11 cellular contexts compared by ENCODE assay signal in the genomic region with DNA sequence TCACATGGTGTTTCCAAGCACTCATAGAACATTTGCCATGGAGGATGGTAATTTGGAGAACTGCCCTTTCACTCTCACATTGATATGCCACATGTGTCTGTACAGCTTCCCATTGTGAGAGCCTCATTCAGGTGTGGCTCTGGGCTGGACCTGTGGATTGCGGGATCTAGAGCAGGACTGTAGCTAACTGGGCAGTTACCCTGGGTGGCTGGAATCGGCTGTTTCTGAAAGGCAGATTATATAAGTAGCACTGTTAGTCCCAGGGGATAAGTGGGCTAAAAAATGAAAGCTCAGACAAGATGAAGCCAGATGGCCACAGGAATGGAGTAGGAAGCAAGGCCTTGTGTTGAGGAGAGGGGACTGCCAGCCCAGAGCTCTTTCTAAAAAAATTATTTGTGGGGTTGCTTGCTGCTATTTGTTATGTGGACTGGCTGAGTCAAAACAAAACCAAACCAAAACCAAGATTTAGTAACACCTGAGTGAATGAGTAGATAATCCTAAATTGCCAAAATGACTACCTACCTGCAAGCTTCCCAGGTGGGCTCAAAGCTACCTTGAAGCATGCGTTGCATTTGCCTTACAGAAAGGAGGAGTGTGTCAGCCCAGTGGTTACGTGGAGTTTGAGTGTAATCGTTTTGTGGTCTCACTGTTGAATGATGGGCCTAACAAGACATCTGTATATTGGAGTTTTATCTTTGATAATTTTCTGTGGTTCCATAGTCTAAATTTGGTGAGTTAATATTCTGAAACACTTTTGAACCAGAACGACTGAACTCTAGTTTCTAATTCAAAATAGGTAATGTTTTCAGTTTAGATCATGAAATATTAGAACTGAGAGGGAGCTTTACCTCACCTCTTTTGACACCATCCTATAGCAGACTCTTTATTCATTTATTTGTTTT. TPM values are rescaled to one million over a fixed set of nuclear protein-coding genes. Genes with fewer than 3 reads are reported as not detected.
DNase-seq lines count a peak whose midpoint lies in the region; ATAC-seq and TF ChIP-seq lines count a peak whose summit lies in the region.
"Had no signal": no experiment of that assay in that cellular context is flagged by ENCODE, and none has a peak within 500 bp of the region (broad histone marks: within the 10 kb centered on the region; RNA-seq: fewer than 3 reads in every experiment).

No MANE protein-coding gene starts in this region.

- TF ChIP-seq POLR2A in suprapubic skin (IDR thresholded peaks at IDR 0.05) = no peak

- H3K9me3 ChIP-seq in suprapubic skin = no peaks in the 10 kb centered on the region

- peak overlapping the region in 3 of 4 donors; percentile 41 to 86 (median 63) for H3K4me3 Mint-ChIP-seq in IgD-negative memory B cell
- H3K4me3 Mint-ChIP-seq: natural killer cell treated with Interleukin-12 subunit alpha and Interleukin-12 subunit beta and Interleukin-15 and Interleukin-18, amount 100 ng/mL, for 72 hours had no signal

- peaks cover 9% of the 10 kb centered on the region for H3K36me3 ChIP-seq in suprapubic skin

- DNase-seq in NCI-H2171 treated with DMSO at 0.1 percent for 48 hours (lab: John Stamatoyannopoulos, UW) (peak; percentile 42), NCI-H2171 (lab: John Stamatoyannopoulos, UW) (no peak), suprapubic skin (ENCODE audit: low spot score in 2 of 2) (no peak), NOMO-1 treated with DMSO at 0.1 percent for 48 hours (lab: John Stamatoyannopoulos, UW; ENCODE audit: unreplicated experiment) (no peak), NOMO-1 treated with dmso at 0.1 percent for 144 hours (lab: John Stamatoyannopoulos, UW; ENCODE audit: unreplicated experiment) (no peak), RKO (ENCODE audit: low spot score) (no peak)
- DNase-seq: 8988T had no signal

- peaks cover 11 to 19% (median 19%) of the 10 kb centered on the region in 3 donors for H3K4me1 Mint-ChIP-seq in IgD-negative memory B cell

- no peaks in the 10 kb centered on the region for H3K9me3 Mint-ChIP-seq in IgD-negative memory B cell
- H3K9me3 Mint-ChIP-seq: natural killer cell treated with Interleukin-12 subunit alpha and Interleukin-12 subunit beta and Interleukin-15 and Interleukin-18, amount 100 ng/mL, for 72 hours had no signal

- H3K36me3 Mint-ChIP-seq in IgD-negative memory B cell = peaks cover 11% of the 10 kb centered on the region

- 84% methylated on average over 6 of the region's 6 CpGs for whole genome bisulfite sequencing in suprapubic skin

- no peaks in the 10 kb centered on the region for H3K27me3 Mint-ChIP-seq in IgD-negative memory B cell
- H3K27me3 Mint-ChIP-seq: natural killer cell treated with Interleukin-12 subunit alpha and Interleukin-12 subunit beta and Interleukin-15 and Interleukin-18, amount 100 ng/mL, for 72 hours had no signal

- TF ChIP-seq CTCF in suprapubic skin (IDR thresholded peaks at IDR 0.05) = no peak

- peak; percentile 73 for ATAC-seq in HG02588 (IDR thresholded peaks at IDR 0.05; ENCODE audit: unreplicated experiment)
- ATAC-seq: natural killer cell treated with Interleukin-12 subunit alpha and Interleukin-12 subunit beta and Interleukin-15 and Interleukin-18, amount 100 ng/mL, for 72 hours; Panc1 had no signal

- H3K27ac ChIP-seq in suprapubic skin = peak overlapping the region; percentile 2

- H3K4me3 ChIP-seq in suprapubic skin = no peak overlapping the region

- no peak for TF ChIP-seq EP300 in suprapubic skin (IDR thresholded peaks at IDR 0.05)

- H3K27me3 ChIP-seq in suprapubic skin = no peaks in the 10 kb centered on the region

- peak overlapping the region; percentile 11 to 88 (median 82) for H3K27ac Mint-ChIP-seq in IgD-negative memory B cell
- H3K27ac Mint-ChIP-seq: natural killer cell treated with Interleukin-12 subunit alpha and Interleukin-12 subunit beta and Interleukin-15 and Interleukin-18, amount 100 ng/mL, for 72 hours had no signal

- peaks cover 28% of the 10 kb centered on the region for H3K4me1 ChIP-seq in suprapubic skin

RNA-seq across cellular contexts. Expression of a gene that starts 58.0 kb away (rescaled TPM):
- 28.5 TPM for polyA plus RNA-seq in IgD-negative memory B cell
- 10 to 100 TPM; 21.6 to 62.7 (median 39.8) TPM for total RNA-seq in suprapubic skin

RNA-seq across cellular contexts. Expression of a gene that starts 58.8 kb away (rescaled TPM):
- polyA plus RNA-seq in IgD-negative memory B cell = 18.5 TPM
- 10 to 100 TPM; 10.6 to 37.5 (median 16.6) TPM for total RNA-seq in suprapubic skin
